ENCODE assay signal across 2 cellular contexts in the genomic region with DNA sequence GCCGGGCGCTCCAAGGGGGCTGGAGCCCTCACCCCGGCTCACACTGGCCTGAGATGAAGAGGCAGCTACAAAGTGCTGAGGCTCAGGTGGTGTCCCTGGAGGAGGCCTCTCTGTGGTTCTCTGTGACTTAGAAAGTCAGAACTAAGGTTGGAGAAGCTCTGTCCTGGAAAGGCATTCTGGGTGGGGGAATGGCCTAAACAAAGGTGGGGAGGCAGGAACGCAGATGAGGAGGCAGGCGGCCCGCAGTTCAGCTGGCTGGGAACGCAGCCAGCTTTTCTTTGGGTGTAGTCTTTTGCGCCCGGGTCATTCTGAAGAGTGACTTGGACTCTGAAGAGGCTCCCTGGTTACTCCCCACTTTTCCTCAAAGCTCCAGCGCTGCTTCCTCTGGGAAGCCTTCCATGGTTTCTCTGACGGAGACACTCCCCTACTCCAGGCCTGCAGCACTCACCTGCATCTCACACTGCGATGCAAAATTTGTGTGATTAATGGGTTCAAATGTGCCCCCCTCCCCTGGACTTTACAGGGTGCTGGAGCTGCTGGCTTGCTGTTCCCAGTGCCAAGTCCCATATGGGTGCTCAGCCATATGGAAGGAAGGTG.
TF ChIP-seq lines count a peak whose summit lies in the region.

No MANE protein-coding gene starts in this region.

TF ChIP-seq in SK-N-SH, 30 proteins besides CTCF, POLR2A, EP300 and RAD21 (continued from another document):
- no peak for TF ChIP-seq REST (IDR thresholded peaks at IDR 0.05; ENCODE audit: low read depth, low read length)
- no peak for TF ChIP-seq RCOR1 (IDR thresholded peaks at IDR 0.05; ENCODE audit: low read length)
- no peak for TF ChIP-seq POLR2AphosphoS5 (IDR thresholded peaks at IDR 0.05; ENCODE audit: low read depth, low read length)
- TF ChIP-seq, protein P1, sequence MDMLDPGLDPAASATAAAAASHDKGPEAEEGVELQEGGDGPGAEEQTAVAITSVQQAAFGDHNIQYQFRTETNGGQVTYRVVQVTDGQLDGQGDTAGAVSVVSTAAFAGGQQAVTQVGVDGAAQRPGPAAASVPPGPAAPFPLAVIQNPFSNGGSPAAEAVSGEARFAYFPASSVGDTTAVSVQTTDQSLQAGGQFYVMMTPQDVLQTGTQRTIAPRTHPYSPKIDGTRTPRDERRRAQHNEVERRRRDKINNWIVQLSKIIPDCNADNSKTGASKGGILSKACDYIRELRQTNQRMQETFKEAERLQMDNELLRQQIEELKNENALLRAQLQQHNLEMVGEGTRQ (IDR thresholded peaks at IDR 0.05; ENCODE audit: borderline replicate concordance, low read depth, low read length) = no peak

TF ChIP-seq in SK-N-SH treated with all-trans-retinoic acid at 6 μM for 48 hours, 23 proteins besides CTCF, POLR2A, EP300 and RAD21 (continued from another document):
- TF ChIP-seq ISL1 (CRISPR knock-in tag; IDR thresholded peaks at IDR 0.05) = no peak
- no peak for TF ChIP-seq ARNTL (CRISPR knock-in tag; IDR thresholded peaks at IDR 0.05; ENCODE audit: borderline replicate concordance, low read depth)
- no peak for TF ChIP-seq ZFP3 (CRISPR knock-in tag; IDR thresholded peaks at IDR 0.05)
- no peak for TF ChIP-seq BACH2 (CRISPR knock-in tag; IDR thresholded peaks at IDR 0.05; ENCODE audit: borderline replicate concordance)
- no peak for TF ChIP-seq ZC3H10 (CRISPR knock-in tag; IDR thresholded peaks at IDR 0.05)
- TF ChIP-seq RARB (CRISPR knock-in tag; IDR thresholded peaks at IDR 0.05) = no peak
- no peak for TF ChIP-seq OSR1 (CRISPR knock-in tag; IDR thresholded peaks at IDR 0.05)
- TF ChIP-seq, protein P2, sequence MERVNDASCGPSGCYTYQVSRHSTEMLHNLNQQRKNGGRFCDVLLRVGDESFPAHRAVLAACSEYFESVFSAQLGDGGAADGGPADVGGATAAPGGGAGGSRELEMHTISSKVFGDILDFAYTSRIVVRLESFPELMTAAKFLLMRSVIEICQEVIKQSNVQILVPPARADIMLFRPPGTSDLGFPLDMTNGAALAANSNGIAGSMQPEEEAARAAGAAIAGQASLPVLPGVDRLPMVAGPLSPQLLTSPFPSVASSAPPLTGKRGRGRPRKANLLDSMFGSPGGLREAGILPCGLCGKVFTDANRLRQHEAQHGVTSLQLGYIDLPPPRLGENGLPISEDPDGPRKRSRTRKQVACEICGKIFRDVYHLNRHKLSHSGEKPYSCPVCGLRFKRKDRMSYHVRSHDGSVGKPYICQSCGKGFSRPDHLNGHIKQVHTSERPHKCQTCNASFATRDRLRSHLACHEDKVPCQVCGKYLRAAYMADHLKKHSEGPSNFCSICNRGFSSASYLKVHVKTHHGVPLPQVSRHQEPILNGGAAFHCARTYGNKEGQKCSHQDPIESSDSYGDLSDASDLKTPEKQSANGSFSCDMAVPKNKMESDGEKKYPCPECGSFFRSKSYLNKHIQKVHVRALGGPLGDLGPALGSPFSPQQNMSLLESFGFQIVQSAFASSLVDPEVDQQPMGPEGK (CRISPR knock-in tag; IDR thresholded peaks at IDR 0.05; ENCODE audit: borderline replicate concordance) = no peak
- TF ChIP-seq CSDC2 (CRISPR knock-in tag; IDR thresholded peaks at IDR 0.05) = no peak
- TF ChIP-seq GLIS3 (CRISPR knock-in tag; IDR thresholded peaks at IDR 0.05) = no peak
- TF ChIP-seq ZFP30 (CRISPR knock-in tag; IDR thresholded peaks at IDR 0.05) = no peak
- TF ChIP-seq CSRNP3 (CRISPR knock-in tag; IDR thresholded peaks at IDR 0.05) = no peak
- no peak for TF ChIP-seq ESRRG (CRISPR knock-in tag; IDR thresholded peaks at IDR 0.05)
TF ChIP-seq in SK-N-SH treated with all-trans-retinoic acid at 6 μM for 48 hours: peak in this region for 0.
